8 cellular contexts compared by ENCODE assay signal in genomic region chr13:59318320-59318930, GRCh38.
DNase-seq lines count a peak whose midpoint lies in the region; ATAC-seq and TF ChIP-seq lines count a peak whose summit lies in the region.

No MANE protein-coding gene starts in this region.

- H3K36me3 ChIP-seq in uterus = no peaks in the 10 kb centered on the region

- ATAC-seq in GM18867 (IDR thresholded peaks at IDR 0.05; ENCODE audit: unreplicated experiment) = peak; percentile 80
- peak; percentile 92 for ATAC-seq in HG03442 (IDR thresholded peaks at IDR 0.05; ENCODE audit: unreplicated experiment)

- no peaks in the 10 kb centered on the region for H3K9me3 ChIP-seq in uterus

- H3K4me1 ChIP-seq in uterus = no peaks in the 10 kb centered on the region

- TF ChIP-seq CTCF in fibroblast of the aortic adventitia (IDR thresholded peaks at IDR 0.05; ENCODE audit: insufficient read depth, low read length) = peak; percentile 71
- TF ChIP-seq CTCF in uterus (IDR thresholded peaks at IDR 0.05) = peak; percentile 14 to 46 (median 36)

- no peak for TF ChIP-seq POLR2A in uterus (IDR thresholded peaks at IDR 0.05)

- intact Hi-C loops in uterus (cut with DNase I; ENCODE audit: low total_unique reads) = no loop called here

- no peaks in the 10 kb centered on the region for H3K27me3 ChIP-seq in uterus

- H3K4me3 ChIP-seq in fibroblast of the aortic adventitia (ENCODE audit: low read depth, low read length) (no peak overlapping the region), uterus (no peak overlapping the region)

- H3K27ac ChIP-seq in uterus = no peak overlapping the region

- DNase-seq in Ammon's horn (ENCODE audit: low spot score) = peak; percentile 76
- peak; percentile 67 for DNase-seq in NOMO-1 treated with DMSO at 0.1 percent for 48 hours (lab: John Stamatoyannopoulos, UW; ENCODE audit: unreplicated experiment)
- DNase-seq in activated T-cell treated with anti-CD3 and anti-CD28 coated beads for 48 hours (ENCODE audit: low read depth) = peak; percentile 30
- peak; percentile 57 for DNase-seq in fibroblast of the aortic adventitia (ENCODE audit: low read depth)
- DNase-seq in occipital lobe (lab: John Stamatoyannopoulos, UW) = peak; percentile 68
- DNase-seq in uterus = peak in 1 of 2 donors; percentile 39
